8 cellular contexts compared by ENCODE assay signal in the genomic region with DNA sequence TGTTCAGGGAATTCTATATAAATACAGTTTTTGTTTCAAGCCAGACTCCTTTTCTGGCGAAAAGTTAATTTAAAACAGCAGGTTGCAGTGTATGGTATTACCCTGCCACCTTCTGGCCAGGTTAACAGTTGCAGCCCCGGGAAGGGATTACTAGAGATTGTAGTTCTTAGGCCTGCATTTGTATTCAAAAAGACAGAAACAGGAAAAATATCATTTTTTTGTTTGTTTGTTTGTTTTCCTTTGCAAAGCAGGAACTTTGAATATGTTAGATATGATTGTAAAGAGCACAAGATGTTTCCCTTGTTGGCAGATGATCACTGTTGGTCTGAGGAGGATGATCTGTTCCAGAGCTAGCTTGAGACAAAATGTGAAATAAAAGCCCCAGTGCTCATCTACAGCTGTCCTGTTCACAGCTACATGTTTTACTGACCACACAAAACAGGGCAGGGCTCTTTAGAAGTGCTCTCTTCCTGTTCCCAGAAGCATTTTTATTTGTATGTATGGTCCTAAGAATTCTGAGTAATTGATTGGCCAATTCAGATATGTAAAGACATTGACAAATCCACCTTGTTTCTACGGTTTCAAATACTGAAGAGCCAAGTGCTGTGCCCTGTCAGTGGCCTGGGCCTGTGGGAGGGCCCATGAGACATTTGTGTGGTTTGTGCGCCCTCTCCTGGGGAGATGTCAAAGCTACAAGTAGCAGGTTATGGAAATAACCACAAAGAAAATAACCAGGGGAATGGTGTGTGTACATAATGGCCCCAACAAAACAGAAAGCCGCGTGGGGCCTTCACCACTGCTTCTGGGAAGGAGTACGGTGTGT. TPM values are rescaled to one million over a fixed set of nuclear protein-coding genes. Genes with fewer than 3 reads are reported as not detected.
DNase-seq lines count a peak whose midpoint lies in the region; ATAC-seq and TF ChIP-seq lines count a peak whose summit lies in the region.

No MANE protein-coding gene starts in this region.

- peak; percentile 78 to 94 (median 80) for TF ChIP-seq CTCF in right lobe of liver (IDR thresholded peaks at IDR 0.05)

- peak overlapping the region; percentile 25 to 72 (median 69) for H3K27ac ChIP-seq in right lobe of liver

- H3K36me3 ChIP-seq in right lobe of liver: peaks cover 0 to 17% (median 11%) of the 10 kb centered on the region in 4 donors

- intact Hi-C loops in right lobe of liver (cut with DNase I): loop anchor here (5.0 to 10.0 kb wide), 3 partner anchors 187 to 325 kb away; no protein-coding TSS in a partner anchor

- DNase-seq in AG20443 (ENCODE audit: low spot score) (peak; percentile 84), NCI-H446 treated with DMSO at 0.1 percent for 48 hours (lab: John Stamatoyannopoulos, UW) (peak; percentile 15), dermis blood vessel endothelial cell (peak; percentile 90), right lobe of liver (peak; percentile 77 to 88 (median 81))
- peak; percentile 72 for DNase-seq in activated CD4-positive, alpha-beta T cell treated with anti-CD3 and anti-CD28 coated beads, Interleukin-2, amount 50 U/mL, for 1 hour
- peak; percentile 38 to 61 (median 54) for DNase-seq in stimulated activated CD4-positive, alpha-beta T cell treated with anti-CD3 and anti-CD28 coated beads, TNF-alpha, amount 100 ng/mL, for 4 hours (ENCODE audit: low read depth in 3 of 3)

- no peaks in the 10 kb centered on the region for H3K27me3 ChIP-seq in right lobe of liver

- WGBS in right lobe of liver (ENCODE audit: insufficient coverage, low coverage, low lambda C conversion rate, missing lambda C conversion rate): under 1% methylated on average over 7 of the region's 7 CpGs

- ATAC-seq in GM18909 (IDR thresholded peaks at IDR 0.05; ENCODE audit: poor library complexity, unreplicated experiment) (peak; percentile 97), HG03139 (IDR thresholded peaks at IDR 0.05; ENCODE audit: unreplicated experiment) (peak; percentile 97), right lobe of liver (peak; percentile 87 to 92 (median 91))

- H3K4me1 ChIP-seq in right lobe of liver: peaks cover 0 to 35% (median 5%) of the 10 kb centered on the region in 4 donors

- no peaks in the 10 kb centered on the region for H3K9me3 ChIP-seq in right lobe of liver

- no peak for TF ChIP-seq POLR2A in right lobe of liver (IDR thresholded peaks at IDR 0.05)

- H3K4me3 ChIP-seq in right lobe of liver: peak overlapping the region in 2 of 3 donors; percentile 19 to 39

RNA-seq across cellular contexts. Expression of a gene that starts 57.9 kb away (rescaled TPM):
- total RNA-seq in dermis blood vessel endothelial cell (not detected in 2 replicates), right lobe of liver (not detected)

Comparison
In these comparisons a context has a peak if more than half of its experiments do, and no peak if none do; other contexts are left out.
1. Peak in every context shown above with its lines: DNase-seq, ATAC-seq, H3K4me3 ChIP-seq and H3K27ac ChIP-seq.
2. DNase-seq: peak in every context shown above with its lines; median percentile 90 in dermis blood vessel endothelial cell; 84 in AG20443; 81 in right lobe of liver; 72 in activated CD4-positive, alpha-beta T cell treated with anti-CD3 and anti-CD28 coated beads, Interleukin-2, amount 50 U/mL, for 1 hour; 54 in stimulated activated CD4-positive, alpha-beta T cell treated with anti-CD3 and anti-CD28 coated beads, TNF-alpha, amount 100 ng/mL, for 4 hours; 15 in NCI-H446 treated with DMSO at 0.1 percent for 48 hours.